1 cellular context compared by ENCODE assay signal in the genomic region with DNA sequence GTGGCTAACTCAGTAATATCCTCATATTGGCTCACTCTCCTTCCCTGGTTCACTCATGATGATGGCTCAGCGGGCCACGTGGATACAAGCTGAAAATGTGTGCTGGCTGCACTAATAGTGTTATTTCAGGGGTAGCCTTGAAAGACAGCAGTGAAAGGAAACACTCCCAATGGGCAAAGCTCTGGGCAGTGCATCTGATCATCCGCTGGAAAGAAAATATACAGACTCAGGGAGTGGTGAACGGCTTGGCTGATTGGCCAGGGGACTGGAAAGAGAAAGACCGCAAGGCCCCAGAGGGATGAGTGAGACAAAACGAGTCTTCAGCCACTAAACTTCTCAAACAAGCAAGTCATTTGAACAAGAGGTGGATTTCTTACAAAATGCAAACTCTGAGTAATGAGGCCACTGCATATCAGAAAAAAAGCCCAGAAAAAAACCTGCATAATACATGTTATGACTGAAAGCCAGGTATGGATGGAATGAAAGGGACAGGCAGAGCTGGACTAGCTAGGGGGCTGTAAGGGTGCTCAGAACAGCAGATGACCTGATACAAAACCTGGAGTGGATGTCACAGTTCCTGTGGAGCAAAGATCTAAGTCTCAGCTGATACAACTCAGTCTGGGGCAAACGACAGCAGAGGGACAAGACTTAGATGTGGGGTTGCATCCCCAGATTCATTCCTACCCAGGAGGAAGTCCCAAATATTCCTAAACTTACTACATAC.
TF ChIP-seq lines count a peak whose summit lies in the region.

No MANE protein-coding gene starts in this region.

TF ChIP-seq in HEK293, 187 proteins besides CTCF, POLR2A, EP300 and RAD21 (continued from another document):
- TF ChIP-seq, protein P1, sequence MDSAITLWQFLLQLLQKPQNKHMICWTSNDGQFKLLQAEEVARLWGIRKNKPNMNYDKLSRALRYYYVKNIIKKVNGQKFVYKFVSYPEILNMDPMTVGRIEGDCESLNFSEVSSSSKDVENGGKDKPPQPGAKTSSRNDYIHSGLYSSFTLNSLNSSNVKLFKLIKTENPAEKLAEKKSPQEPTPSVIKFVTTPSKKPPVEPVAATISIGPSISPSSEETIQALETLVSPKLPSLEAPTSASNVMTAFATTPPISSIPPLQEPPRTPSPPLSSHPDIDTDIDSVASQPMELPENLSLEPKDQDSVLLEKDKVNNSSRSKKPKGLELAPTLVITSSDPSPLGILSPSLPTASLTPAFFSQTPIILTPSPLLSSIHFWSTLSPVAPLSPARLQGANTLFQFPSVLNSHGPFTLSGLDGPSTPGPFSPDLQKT (IDR thresholded peaks at IDR 0.05; ENCODE audit: borderline replicate concordance, low read depth, low read length) = no peak
- TF ChIP-seq ZNF146 (tag by site-specific recombination; IDR thresholded peaks at IDR 0.05) (no peak), ZNF48 (tag by site-specific recombination; IDR thresholded peaks at IDR 0.05) (no peak), ZNF341 (tag by site-specific recombination; IDR thresholded peaks at IDR 0.05; ENCODE audit: low read depth) (peak; percentile 54), ZNF585B (tag by site-specific recombination; IDR thresholded peaks at IDR 0.05) (no peak), EGR2 (tag by site-specific recombination; IDR thresholded peaks at IDR 0.05; ENCODE audit: low read depth) (no peak)
